ENCODE assay signal across 15 cellular contexts in the genomic region with DNA sequence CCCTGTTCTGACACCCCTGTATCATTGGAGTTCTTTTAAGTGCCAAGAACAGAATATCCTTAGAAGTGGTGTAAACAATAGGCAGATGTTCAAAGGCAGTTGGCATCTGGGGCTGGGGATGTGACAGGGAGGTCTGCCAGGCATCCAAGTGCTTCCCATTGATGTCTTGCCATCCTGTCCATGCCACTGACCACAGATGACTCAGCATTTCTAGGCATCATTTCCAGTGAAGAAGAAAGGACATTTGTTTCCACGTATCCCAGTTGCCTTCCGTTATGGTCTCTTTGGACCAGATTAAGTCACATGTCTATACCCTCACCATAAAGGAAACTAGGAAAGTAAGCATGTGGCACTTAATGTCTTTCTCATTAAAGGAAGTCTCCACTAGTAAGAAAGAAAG.
"Had no signal": no experiment of that assay in that cellular context is flagged by ENCODE, and none has a peak within 500 bp of the region (broad histone marks: within the 10 kb centered on the region; RNA-seq: fewer than 3 reads in every experiment).

No MANE protein-coding gene starts in this region.

- H3K4me1 ChIP-seq: colonic mucosa, gastroesophageal sphincter, left ventricle myocardium inferior, neural progenitor cell, parathyroid adenoma, tibial nerve had no signal

- ATAC-seq: activated CD8-positive, alpha-beta T cell treated with anti-CD3 and anti-CD28 coated beads, Interleukin-2, amount 10 ng/mL, durations not matched to agents 7 days and 5 days; gastroesophageal sphincter; stimulated activated effector memory CD8-positive, alpha-beta T cell treated with anti-CD3 and anti-CD28 coated beads, Interleukin-12 subunit alpha, Interleukin-12 subunit beta, amount 100 ng/mL, for 72 hours; T-helper 17 cell; WTC11 had no signal

- H3K36me3 ChIP-seq: colonic mucosa, gastroesophageal sphincter, left ventricle myocardium inferior, neural progenitor cell, tibial nerve had no signal

- H3K27me3 ChIP-seq: colonic mucosa, neural progenitor cell, tibial nerve had no signal

- DNase-seq: activated CD4-positive, alpha-beta T cell treated with anti-CD3 and anti-CD28 coated beads for 48 hours; activated CD8-positive, alpha-beta memory T cell treated with anti-CD3 and anti-CD28 coated beads, Interleukin-2, amount 50 U/mL, for 48 hours; activated CD8-positive, alpha-beta T cell treated with anti-CD3 and anti-CD28 coated beads, Interleukin-2, amount 10 ng/mL, durations not matched to agents 7 days and 5 days; activated naive CD4-positive, alpha-beta T cell treated with anti-CD3 and anti-CD28 coated beads for 36 hours; caudate nucleus; colonic mucosa; left ventricle myocardium inferior; T-helper 17 cell had no signal

- H3K4me3 ChIP-seq: colonic mucosa, gastroesophageal sphincter, left ventricle myocardium inferior, neural progenitor cell, smooth muscle cell, tibial nerve had no signal

- H3K9me3 ChIP-seq: colonic mucosa, gastroesophageal sphincter, left ventricle myocardium inferior, tibial nerve had no signal
